In the genomic region with DNA sequence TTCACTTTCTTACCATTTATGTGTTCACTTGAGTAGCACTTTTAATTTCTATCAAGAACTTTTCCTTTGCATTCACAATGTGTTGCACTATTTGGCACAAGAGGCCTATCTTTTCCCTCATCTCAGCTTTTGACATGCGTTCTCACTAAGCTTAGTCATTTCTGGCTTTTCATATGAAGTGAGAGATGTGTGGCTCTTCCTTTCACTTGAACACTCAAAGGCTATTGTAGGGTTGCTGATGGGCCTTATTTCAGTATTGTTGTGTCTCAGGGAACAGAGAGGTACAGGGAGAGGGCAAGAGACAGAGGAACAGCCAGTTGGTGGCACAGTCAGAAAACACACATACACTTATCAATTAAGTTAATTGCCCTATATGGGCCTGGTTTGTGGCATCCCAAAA, we compare ENCODE assay signal across 16 cellular contexts.
DNase-seq lines count a peak whose midpoint lies in the region; ATAC-seq and TF ChIP-seq lines count a peak whose summit lies in the region.
"Had no signal": no experiment of that assay in that cellular context is flagged by ENCODE, and none has a peak within 500 bp of the region (broad histone marks: within the 10 kb centered on the region; RNA-seq: fewer than 3 reads in every experiment).

No MANE protein-coding gene starts in this region.

- peak; percentile 32 to 76 for ATAC-seq in natural killer cell treated with Interleukin-12 subunit alpha and Interleukin-12 subunit beta and Interleukin-15 and Interleukin-18, amount 100 ng/mL, for 72 hours
- no peak for ATAC-seq in natural killer cell
- peak; percentile 92 for ATAC-seq in GM21786 (IDR thresholded peaks at IDR 0.05; ENCODE audit: unreplicated experiment)
- peak; percentile 95 for ATAC-seq in HG03159 (IDR thresholded peaks at IDR 0.05; ENCODE audit: unreplicated experiment)
- ATAC-seq: gastroesophageal sphincter had no signal

- no peaks in the 10 kb centered on the region for H3K27me3 ChIP-seq in thyroid gland
- H3K27me3 ChIP-seq: gastroesophageal sphincter had no signal

- peaks cover 6% of the 10 kb centered on the region for H3K36me3 Mint-ChIP-seq in natural killer cell treated with Interleukin-12 subunit alpha and Interleukin-12 subunit beta and Interleukin-15 and Interleukin-18, amount 100 ng/mL, for 72 hours
- H3K36me3 Mint-ChIP-seq in natural killer cell, result no peaks in the 10 kb centered on the region
- H3K36me3 Mint-ChIP-seq: activated naive CD8-positive, alpha-beta T cell treated with anti-CD3 and anti-CD28 coated beads, Interleukin-2, amount 10 ng/mL, durations not matched to agents 7 days and 5 days had no signal

- H3K4me1 ChIP-seq in thyroid gland, result no peaks in the 10 kb centered on the region
- H3K4me1 ChIP-seq: gastroesophageal sphincter, HAP-1 had no signal

- intact Hi-C loops in natural killer cell (cut with micrococcal nuclease), result no loop called here
- intact Hi-C loops in thyroid gland (cut with DNase I), result no loop called here

- peaks cover 3 to 9% of the 10 kb centered on the region in 2 donors for H3K4me1 Mint-ChIP-seq in natural killer cell treated with Interleukin-12 subunit alpha and Interleukin-12 subunit beta and Interleukin-15 and Interleukin-18, amount 100 ng/mL, for 72 hours (ENCODE audit: low read depth in 2 of 2)
- H3K4me1 Mint-ChIP-seq in natural killer cell, result no peaks in the 10 kb centered on the region
- H3K4me1 Mint-ChIP-seq: activated B cell treated with CpG ODN at 0.5 μM for 24 hours; activated naive CD8-positive, alpha-beta T cell treated with anti-CD3 and anti-CD28 coated beads, Interleukin-2, amount 10 ng/mL, durations not matched to agents 7 days and 5 days had no signal

- no peak overlapping the region for H3K27ac ChIP-seq in thyroid gland
- H3K27ac ChIP-seq: gastroesophageal sphincter, thoracic aorta had no signal

- H3K4me3 Mint-ChIP-seq in natural killer cell treated with Interleukin-12 subunit alpha and Interleukin-12 subunit beta and Interleukin-15 and Interleukin-18, amount 100 ng/mL, for 72 hours, result no peak overlapping the region
- no peak overlapping the region for H3K4me3 Mint-ChIP-seq in natural killer cell
- H3K4me3 Mint-ChIP-seq: activated B cell treated with CpG ODN at 0.5 μM for 24 hours; activated naive CD8-positive, alpha-beta T cell treated with anti-CD3 and anti-CD28 coated beads, Interleukin-2, amount 10 ng/mL, durations not matched to agents 7 days and 5 days had no signal

- no peak overlapping the region for H3K4me3 ChIP-seq in thyroid gland (replicated peaks in 1 of 3)
- H3K4me3 ChIP-seq: gastroesophageal sphincter, HAP-1, thoracic aorta had no signal

- no peaks in the 10 kb centered on the region for H3K9me3 Mint-ChIP-seq in natural killer cell treated with Interleukin-12 subunit alpha and Interleukin-12 subunit beta and Interleukin-15 and Interleukin-18, amount 100 ng/mL, for 72 hours
- H3K9me3 Mint-ChIP-seq in natural killer cell, result no peaks in the 10 kb centered on the region

- no peaks in the 10 kb centered on the region for H3K27me3 Mint-ChIP-seq in natural killer cell treated with Interleukin-12 subunit alpha and Interleukin-12 subunit beta and Interleukin-15 and Interleukin-18, amount 100 ng/mL, for 72 hours
- no peaks in the 10 kb centered on the region for H3K27me3 Mint-ChIP-seq in natural killer cell (ENCODE audit: low read depth in 2 of 2)
- H3K27me3 Mint-ChIP-seq: activated B cell treated with CpG ODN at 0.5 μM for 24 hours; activated naive CD8-positive, alpha-beta T cell treated with anti-CD3 and anti-CD28 coated beads, Interleukin-2, amount 10 ng/mL, durations not matched to agents 7 days and 5 days had no signal

- H3K27ac Mint-ChIP-seq in natural killer cell treated with Interleukin-12 subunit alpha and Interleukin-12 subunit beta and Interleukin-15 and Interleukin-18, amount 100 ng/mL, for 72 hours, result no peak overlapping the region
- H3K27ac Mint-ChIP-seq in natural killer cell, result no peak overlapping the region
- H3K27ac Mint-ChIP-seq: activated B cell treated with CpG ODN at 0.5 μM for 24 hours; activated naive CD8-positive, alpha-beta T cell treated with anti-CD3 and anti-CD28 coated beads, Interleukin-2, amount 10 ng/mL, durations not matched to agents 7 days and 5 days had no signal

- no peak for DNase-seq in natural killer cell treated with Interleukin-12 subunit alpha and Interleukin-12 subunit beta and Interleukin-15 and Interleukin-18, amount 100 ng/mL, for 72 hours (ENCODE audit: low spot score)
- DNase-seq in natural killer cell (no peak), kidney glomerular epithelial cell (lab: John Stamatoyannopoulos, UW) (no peak), KG1 (lab: John Stamatoyannopoulos, UW) (no peak), NCI-H1694 (lab: John Stamatoyannopoulos, UW) (no peak), thyroid gland (no peak)
- DNase-seq: activated B cell treated with CpG ODN at 0.5 μM for 24 hours; activated naive CD8-positive, alpha-beta T cell treated with anti-CD3 and anti-CD28 coated beads, Interleukin-2, amount 10 ng/mL, durations not matched to agents 7 days and 5 days; NCI-H510A; SIG-M5; stimulated activated CD4-positive, alpha-beta T cell treated with anti-CD3 and anti-CD28 coated beads, Interleukin-4, amount 100 ng/mL, for 1 hour had no signal

- no peak for TF ChIP-seq POLR2A in thyroid gland (IDR thresholded peaks at IDR 0.05)

- WGBS in thyroid gland, 2 donors, result 92 to 95% methylated on average over 1 of the region's 1 CpG

- no peaks in the 10 kb centered on the region for H3K9me3 ChIP-seq in thyroid gland
- H3K9me3 ChIP-seq: gastroesophageal sphincter, HAP-1, thoracic aorta had no signal

- TF ChIP-seq CTCF in natural killer cell (IDR thresholded peaks at IDR 0.05), result no peak
- TF ChIP-seq CTCF in thyroid gland (IDR thresholded peaks at IDR 0.05), result no peak

- H3K36me3 ChIP-seq in thyroid gland, result no peaks in the 10 kb centered on the region
- H3K36me3 ChIP-seq: gastroesophageal sphincter, HAP-1, thoracic aorta had no signal

Comparison
In these comparisons a context has a peak if more than half of its experiments do, and no peak if none do; other contexts are left out.
1. ATAC-seq: peak in natural killer cell treated with Interleukin-12 subunit alpha and Interleukin-12 subunit beta and Interleukin-15 and Interleukin-18, amount 100 ng/mL, for 72 hours (2 of 2), GM21786 (single experiment) and HG03159 (single experiment); none in natural killer cell (0 of 3).